Comparison of ENCODE assay signal across 28 cellular contexts in the genomic region with DNA sequence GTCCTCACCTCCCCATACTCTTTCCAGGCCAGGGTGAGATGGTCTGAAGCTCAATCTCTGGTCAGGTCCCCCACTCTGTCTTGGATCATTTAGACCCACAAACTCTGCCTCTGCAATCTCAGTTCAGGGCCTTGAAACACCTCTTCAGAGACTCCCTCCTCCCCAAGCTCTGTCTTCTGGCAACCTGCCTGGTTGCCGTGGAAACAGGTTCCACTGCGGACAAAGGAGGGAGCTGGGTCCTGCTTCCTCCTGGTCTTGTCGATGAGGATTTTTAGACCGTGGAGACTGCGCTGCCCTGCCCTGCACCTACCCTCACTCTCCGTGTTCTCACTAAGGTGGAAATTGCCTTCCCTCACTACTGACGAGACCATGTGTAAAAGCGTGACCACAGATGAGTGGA. TPM values are rescaled to one million over a fixed set of nuclear protein-coding genes. Genes with fewer than 3 reads are reported as not detected.
A peak's percentile ranks its signal among the peaks of the same experiment; 100 is the strongest.
DNase-seq lines count a peak whose midpoint lies in the region; ATAC-seq and TF ChIP-seq lines count a peak whose summit lies in the region.
"Had no signal": no experiment of that assay in that cellular context is flagged by ENCODE, and none has a peak within 500 bp of the region (broad histone marks: within the 10 kb centered on the region; RNA-seq: fewer than 3 reads in every experiment).

Gene RTP1, plus strand, starts transcription at position 232 of the 400 bp plus-strand sequence. Its CDS starts 30 bp downstream, at position 262.

- no peak within 1 kb of the TSS for H3K9ac ChIP-seq in neural progenitor cell

- H3K4me3 Mint-ChIP-seq in brain = peak within 1 kb of the TSS in 3 of 5 experiments; percentile 46 to 66 (median 64)
- H3K4me3 Mint-ChIP-seq in neural progenitor cell = no peak within 1 kb of the TSS
- no peak within 1 kb of the TSS for H3K4me3 Mint-ChIP-seq in T-helper 2 cell treated with Interferon-gamma antibody and Interleukin-4, amounts not matched to agents 5 μg/mL and 100 μg/mL, for 36 hours
- H3K4me3 Mint-ChIP-seq: activated CD8-positive, alpha-beta T cell treated with anti-CD3 and anti-CD28 coated beads, Interleukin-2, amount 10 ng/mL, durations not matched to agents 7 days and 5 days; activated naive CD4-positive, alpha-beta T cell treated with anti-CD3 and anti-CD28 coated beads for 36 hours; activated T-cell treated with anti-CD3 and anti-CD28 coated beads, Interleukin-2, amount 50 U/mL, for 24 hours; central memory CD8-positive, alpha-beta T cell had no signal

- H3F3A ChIP-seq in neural progenitor cell (ENCODE audit: low read depth) = no peaks in the 10 kb centered on the region

- H3K27me3 Mint-ChIP-seq in brain = peaks cover 6% of the 10 kb centered on the region
- H3K27me3 Mint-ChIP-seq in neural progenitor cell (ENCODE audit: insufficient read depth, low read depth) = peaks cover 8% of the 10 kb centered on the region
- H3K27me3 Mint-ChIP-seq in T-helper 2 cell treated with Interferon-gamma antibody and Interleukin-4, amounts not matched to agents 5 μg/mL and 100 μg/mL, for 36 hours (ENCODE audit: low read depth) = peaks cover 35% of the 10 kb centered on the region

- H3K9me3 Mint-ChIP-seq in brain = no peaks in the 10 kb centered on the region
- H3K9me3 Mint-ChIP-seq in neural progenitor cell = no peaks in the 10 kb centered on the region
- H3K9me3 Mint-ChIP-seq in T-helper 2 cell treated with Interferon-gamma antibody and Interleukin-4, amounts not matched to agents 5 μg/mL and 100 μg/mL, for 36 hours = no peaks in the 10 kb centered on the region
- H3K9me3 Mint-ChIP-seq: activated naive CD4-positive, alpha-beta T cell treated with anti-CD3 and anti-CD28 coated beads for 36 hours; activated T-cell treated with anti-CD3 and anti-CD28 coated beads, Interleukin-2, amount 50 U/mL, for 24 hours; central memory CD8-positive, alpha-beta T cell had no signal

- H3K27ac Mint-ChIP-seq in brain (peak within 1 kb of the TSS in 3 of 5 experiments; percentile 55 to 96 (median 90)), neural progenitor cell (no peak within 1 kb of the TSS)
- no peak within 1 kb of the TSS for H3K27ac Mint-ChIP-seq in T-helper 2 cell treated with Interferon-gamma antibody and Interleukin-4, amounts not matched to agents 5 μg/mL and 100 μg/mL, for 36 hours
- H3K27ac Mint-ChIP-seq: activated CD8-positive, alpha-beta T cell treated with anti-CD3 and anti-CD28 coated beads, Interleukin-2, amount 10 ng/mL, durations not matched to agents 7 days and 5 days; activated naive CD4-positive, alpha-beta T cell treated with anti-CD3 and anti-CD28 coated beads for 36 hours; activated T-cell treated with anti-CD3 and anti-CD28 coated beads, Interleukin-2, amount 50 U/mL, for 24 hours had no signal

- H3K4me1 ChIP-seq in neural progenitor cell (peaks cover 8% of the 10 kb centered on the region), Peyer's patch (no peaks in the 10 kb centered on the region)
- H3K4me1 ChIP-seq: left ventricle myocardium inferior had no signal

- no peaks in the 10 kb centered on the region for H3K36me3 Mint-ChIP-seq in brain
- H3K36me3 Mint-ChIP-seq in neural progenitor cell = no peaks in the 10 kb centered on the region
- H3K36me3 Mint-ChIP-seq in T-helper 2 cell treated with Interferon-gamma antibody and Interleukin-4, amounts not matched to agents 5 μg/mL and 100 μg/mL, for 36 hours (ENCODE audit: low read depth) = no peaks in the 10 kb centered on the region
- H3K36me3 Mint-ChIP-seq: CD14-positive monocyte had no signal

- H3K4me3 ChIP-seq in neural progenitor cell = no peak within 1 kb of the TSS
- H3K4me3 ChIP-seq in Peyer's patch = no peak within 1 kb of the TSS
- H3K4me3 ChIP-seq: esophagus muscularis mucosa, left ventricle myocardium inferior, SK-N-MC had no signal

- no peaks in the 10 kb centered on the region for H3K36me3 ChIP-seq in neural progenitor cell
- H3K36me3 ChIP-seq in Peyer's patch = no peaks in the 10 kb centered on the region
- H3K36me3 ChIP-seq: esophagus muscularis mucosa, left ventricle myocardium inferior, neutrophil had no signal

- H4K20me1 ChIP-seq in neural progenitor cell (ENCODE audit: low read depth) = no peaks in the 10 kb centered on the region

- no peak for ATAC-seq in HG03097 (IDR thresholded peaks at IDR 0.05; ENCODE audit: low FRiP score, unreplicated experiment)
- ATAC-seq: activated CD8-positive, alpha-beta T cell treated with anti-CD3 and anti-CD28 coated beads, Interleukin-2, amount 10 ng/mL, durations not matched to agents 7 days and 5 days; Panc1 had no signal

- DNase-seq in NCI-H2227 (lab: John Stamatoyannopoulos, UW; ENCODE audit: unreplicated experiment) = peak; percentile 60
- no peak for DNase-seq in NCI-H2227 treated with DMSO at 0.1 percent for 48 hours (lab: John Stamatoyannopoulos, UW)
- peak; percentile 72 for DNase-seq in NCI-H1105 (lab: John Stamatoyannopoulos, UW)
- peak; percentile 62 for DNase-seq in neural progenitor cell (ENCODE audit: low spot score)
- DNase-seq in T-helper 2 cell treated with Interferon-gamma antibody and Interleukin-4, amounts not matched to agents 5 μg/mL and 100 μg/mL, for 36 hours (ENCODE audit: low spot score) = no peak
- no peak for DNase-seq in Peyer's patch
- DNase-seq: activated CD8-positive, alpha-beta T cell treated with anti-CD3 and anti-CD28 coated beads, Interleukin-2, amount 10 ng/mL, durations not matched to agents 7 days and 5 days; activated naive CD4-positive, alpha-beta T cell treated with anti-CD3 and anti-CD28 coated beads for 36 hours; activated T-cell treated with anti-CD3 and anti-CD28 coated beads, Interleukin-2, amount 50 U/mL, for 24 hours; DND-41; effector CD4-positive, alpha-beta T cell; left ventricle myocardium inferior; NCI-H774; stimulated activated CD8-positive, alpha-beta memory T cell treated with anti-CD3 and anti-CD28 coated beads, Interleukin-4, amount 100 ng/mL, for 48 hours; T1000 had no signal

- H2AFZ ChIP-seq in neural progenitor cell (replicated peaks) = peak within 1 kb of the TSS; percentile 82

- no peak within 1 kb of the TSS for H3K4me2 ChIP-seq in neural progenitor cell

- H3K79me2 ChIP-seq in neural progenitor cell (ENCODE audit: low read depth) = no peaks in the 10 kb centered on the region

- no peaks in the 10 kb centered on the region for H3K27me3 ChIP-seq in neural progenitor cell
- no peaks in the 10 kb centered on the region for H3K27me3 ChIP-seq in Peyer's patch
- H3K27me3 ChIP-seq: esophagus muscularis mucosa, neutrophil had no signal

- peaks cover 28% of the 10 kb centered on the region for H3K4me1 Mint-ChIP-seq in brain
- peaks cover 7% of the 10 kb centered on the region for H3K4me1 Mint-ChIP-seq in neural progenitor cell
- no peaks in the 10 kb centered on the region for H3K4me1 Mint-ChIP-seq in T-helper 2 cell treated with Interferon-gamma antibody and Interleukin-4, amounts not matched to agents 5 μg/mL and 100 μg/mL, for 36 hours (ENCODE audit: low read depth)
- H3K4me1 Mint-ChIP-seq: CD14-positive monocyte; central memory CD8-positive, alpha-beta T cell had no signal

- no peaks in the 10 kb centered on the region for H3K9me3 ChIP-seq in neural progenitor cell (ENCODE audit: low read depth)
- no peaks in the 10 kb centered on the region for H3K9me3 ChIP-seq in Peyer's patch
- H3K9me3 ChIP-seq: esophagus muscularis mucosa, left ventricle myocardium inferior, neutrophil had no signal

- no peak for TF ChIP-seq POLR2A in Peyer's patch (IDR thresholded peaks at IDR 0.05)

- H3K27ac ChIP-seq in neural progenitor cell = no peak within 1 kb of the TSS
- no peak within 1 kb of the TSS for H3K27ac ChIP-seq in Peyer's patch
- H3K27ac ChIP-seq: esophagus muscularis mucosa, left ventricle myocardium inferior, neutrophil, SK-N-MC had no signal

- TF ChIP-seq CTCF in brain (conservative IDR thresholded peaks at IDR 0.05) = no peak
- TF ChIP-seq CTCF in neural progenitor cell (IDR thresholded peaks at IDR 0.05) = no peak
- TF ChIP-seq CTCF in Peyer's patch (IDR thresholded peaks at IDR 0.05) = no peak

RNA-seq across cellular contexts. Expression of gene RTP1, which starts in this region (rescaled TPM):
- polyA plus RNA-seq in brain (ENCODE audit: insufficient read depth, low read depth, low replicate concordance) = 0.93 TPM
- total RNA-seq in neural progenitor cell (ENCODE audit: low replicate concordance) = 0.43 TPM in 1 of 2 replicates, not detected in the other
- total RNA-seq in Peyer's patch = not detected
- total RNA-seq: activated CD8-positive, alpha-beta T cell treated with anti-CD3 and anti-CD28 coated beads, Interleukin-2, amount 10 ng/mL, durations not matched to agents 7 days and 5 days; activated naive CD4-positive, alpha-beta T cell treated with anti-CD3 and anti-CD28 coated beads for 36 hours; esophagus muscularis mucosa; left ventricle myocardium inferior; LHCN-M2; mucosa of gallbladder; renal cortical epithelial cell; subcutaneous adipose tissue; urinary bladder had no signal
- polyA plus RNA-seq: CD14-positive monocyte, urinary bladder had no signal

Comparison
In these comparisons a context has a peak if more than half of its experiments do, and no peak if none do; other contexts are left out.
1. DNase-seq: peak in NCI-H2227 (single experiment) and NCI-H1105 (single experiment); none in NCI-H2227 treated with DMSO at 0.1 percent for 48 hours (single experiment), T-helper 2 cell treated with Interferon-gamma antibody and Interleukin-4, amounts not matched to agents 5 μg/mL and 100 μg/mL, for 36 hours (single experiment) and Peyer's patch (0 of 3).
2. Peak in DNase-seq in neural progenitor cell; RNA of the gene not detected or under 1 TPM.
3. H3K27ac Mint-ChIP-seq: peak in brain (3 of 5); none in neural progenitor cell (single experiment) and T-helper 2 cell treated with Interferon-gamma antibody and Interleukin-4, amounts not matched to agents 5 μg/mL and 100 μg/mL, for 36 hours (single experiment).
4. H3K4me3 Mint-ChIP-seq: peak in brain (3 of 5); none in neural progenitor cell (single experiment) and T-helper 2 cell treated with Interferon-gamma antibody and Interleukin-4, amounts not matched to agents 5 μg/mL and 100 μg/mL, for 36 hours (single experiment).